ENCODE assay signal across 13 cellular contexts in genomic region chr20:6489361-6490154, GRCh38.
DNase-seq lines count a peak whose midpoint lies in the region; ATAC-seq, FAIRE-seq and TF ChIP-seq lines count a peak whose summit lies in the region.
"Had no signal": no experiment of that assay in that cellular context is flagged by ENCODE, and none has a peak within 500 bp of the region (broad histone marks: within the 10 kb centered on the region; RNA-seq: fewer than 3 reads in every experiment).

No MANE protein-coding gene starts in this region.

- no peak overlapping the region for H3K4me2 ChIP-seq in astrocyte (ENCODE audit: low read length)

- H3K4me3 ChIP-seq in cardiac muscle cell (no peak overlapping the region), astrocyte (ENCODE audit: insufficient read depth, low read depth, low read length) (no peak overlapping the region)
- H3K4me3 ChIP-seq: MG63 had no signal

- TF ChIP-seq CTCF in cardiac muscle cell (IDR thresholded peaks at IDR 0.05; ENCODE audit: low read depth, low read length): no peak
- no peak for TF ChIP-seq CTCF in astrocyte (IDR thresholded peaks at IDR 0.05; ENCODE audit: insufficient read depth, low read depth, low read length)

- H3K27ac ChIP-seq in cardiac muscle cell: peak overlapping the region; percentile 23
- H3K27ac ChIP-seq in astrocyte (ENCODE audit: low read depth, low read length): no peak overlapping the region

- no peak for FAIRE-seq in astrocyte (lab: Jason Lieb, UNC)

- no peaks in the 10 kb centered on the region for H3K79me2 ChIP-seq in astrocyte (ENCODE audit: insufficient read depth, low read length)

- no peak overlapping the region for H3K27ac Mint-ChIP-seq in astrocyte (ENCODE audit: unreplicated experiment)
- H3K27ac Mint-ChIP-seq: H9 had no signal

- no peak overlapping the region for H3K4me3 Mint-ChIP-seq in astrocyte (ENCODE audit: unreplicated experiment)
- H3K4me3 Mint-ChIP-seq: H9 had no signal

- peaks cover 7% of the 10 kb centered on the region for H3K4me1 Mint-ChIP-seq in astrocyte (ENCODE audit: low read depth, unreplicated experiment)

- intact Hi-C loops in left cardiac atrium (cut with DNase I): no loop called here

- no peak overlapping the region for H2AFZ ChIP-seq in astrocyte (ENCODE audit: low read depth, low read length)

- H3K27me3 ChIP-seq in cardiac muscle cell: no peaks in the 10 kb centered on the region
- no peaks in the 10 kb centered on the region for H3K27me3 ChIP-seq in astrocyte (ENCODE audit: insufficient read depth, low read length)
- H3K27me3 ChIP-seq: MG63 had no signal

- no peaks in the 10 kb centered on the region for H3K36me3 Mint-ChIP-seq in astrocyte (ENCODE audit: low read depth, unreplicated experiment)

- no peak for ATAC-seq in left cardiac atrium
- ATAC-seq in HG03039 (IDR thresholded peaks at IDR 0.05; ENCODE audit: unreplicated experiment): no peak

- H3K4me1 ChIP-seq in cardiac muscle cell (ENCODE audit: low read depth): peaks cover 50% of the 10 kb centered on the region
- peaks cover 8% of the 10 kb centered on the region for H3K4me1 ChIP-seq in astrocyte (ENCODE audit: insufficient read depth, low read length)

- H3K9me3 Mint-ChIP-seq in astrocyte (ENCODE audit: unreplicated experiment): no peaks in the 10 kb centered on the region
- H3K9me3 Mint-ChIP-seq: H9 had no signal

- no peaks in the 10 kb centered on the region for H4K20me1 ChIP-seq in astrocyte (ENCODE audit: insufficient read depth, low read length)

- no peaks in the 10 kb centered on the region for H3K27me3 Mint-ChIP-seq in astrocyte (ENCODE audit: low read depth, unreplicated experiment)

- no peaks in the 10 kb centered on the region for H3K9me3 ChIP-seq in cardiac muscle cell (ENCODE audit: low read depth)
- no peaks in the 10 kb centered on the region for H3K9me3 ChIP-seq in astrocyte (ENCODE audit: insufficient read depth, low read depth, low read length)
- H3K9me3 ChIP-seq: MG63 had no signal

- H3K36me3 ChIP-seq in cardiac muscle cell: no peaks in the 10 kb centered on the region
- H3K36me3 ChIP-seq in astrocyte (ENCODE audit: insufficient read depth, low read length): no peaks in the 10 kb centered on the region
- H3K36me3 ChIP-seq: MG63 had no signal

- no peak for DNase-seq in cardiac muscle cell (ENCODE audit: low read depth in 1 of 2, low spot score in 1 of 2)
- DNase-seq in left cardiac atrium: no peak
- DNase-seq in NCI-H510A (lab: John Stamatoyannopoulos, UW): peak; percentile 30
- peak; percentile 73 for DNase-seq in astrocyte (ENCODE audit: low read depth)
- no peak for DNase-seq in DMS 273 (lab: John Stamatoyannopoulos, UW; ENCODE audit: unreplicated experiment)
- DNase-seq in hippocampal formation (lab: John Stamatoyannopoulos, UW): no peak
- no peak for DNase-seq in DMS 273 treated with DMSO at 0.1 percent for 48 hours (lab: John Stamatoyannopoulos, UW)
- DNase-seq: activated naive CD4-positive, alpha-beta T cell treated with Interleukin-2 at 50 U/mL for 16 hours; Calu3; effector CD4-positive, alpha-beta T cell; H9; MG63 had no signal

- no peak overlapping the region for H3K9ac ChIP-seq in astrocyte (ENCODE audit: low read length)

Comparison
In these comparisons a context has a peak if more than half of its experiments do, and no peak if none do; other contexts are left out.
1. DNase-seq: peak in NCI-H510A (single experiment) and astrocyte (single experiment); none in cardiac muscle cell (0 of 2), left cardiac atrium (single experiment), DMS 273 (single experiment), hippocampal formation (0 of 2) and DMS 273 treated with DMSO at 0.1 percent for 48 hours (single experiment).